In genomic region chr5:141479776-141480175, GRCh38 we compare ENCODE assay signal across 17 cellular contexts. TPM values are rescaled to one million over a fixed set of nuclear protein-coding genes. Genes with fewer than 3 reads are reported as not detected.
DNase-seq lines count a peak whose midpoint lies in the region; TF ChIP-seq lines count a peak whose summit lies in the region.
"Had no signal": no experiment of that assay in that cellular context is flagged by ENCODE, and none has a peak within 500 bp of the region (broad histone marks: within the 10 kb centered on the region; RNA-seq: fewer than 3 reads in every experiment).

No MANE protein-coding gene starts in this region.

- no peaks in the 10 kb centered on the region for H3K9me3 ChIP-seq in mesenchymal stem cell (ENCODE audit: control insufficient read depth, low read length)
- H3K9me3 ChIP-seq: breast epithelium, heart left ventricle, right lobe of liver, stomach had no signal

- peaks cover 23% of the 10 kb centered on the region for H3K4me1 Mint-ChIP-seq in activated CD4-positive, alpha-beta memory T cell treated with anti-CD3 and anti-CD28 coated beads, Interleukin-2, amount 10 ng/mL, durations not matched to agents 7 days and 5 days

- no peak overlapping the region for H3K23ac ChIP-seq in mesenchymal stem cell (ENCODE audit: low read length in 2 of 2)

- H3K4ac ChIP-seq in mesenchymal stem cell (ENCODE audit: low read depth in 1 of 2, low read length in 2 of 2), result no peak overlapping the region

- peak; percentile 2 for DNase-seq in GF-D8 (lab: John Stamatoyannopoulos, UW)
- DNase-seq in mesenchymal stem cell, result no peak
- no peak for DNase-seq in activated CD4-positive, alpha-beta memory T cell treated with anti-CD3 and anti-CD28 coated beads, Interleukin-2, amount 10 ng/mL, durations not matched to agents 7 days and 5 days
- DNase-seq in iPS-NIHi11 (ENCODE audit: low spot score), result no peak
- no peak for DNase-seq in DMS79 treated with DMSO at 0.1 percent for 48 hours (lab: John Stamatoyannopoulos, UW)
- DNase-seq: activated gamma-delta T cell treated with Interleukin-2 at 50 U/mL for 16 hours, heart left ventricle, left cardiac atrium, naive B cell, NCI-H187, NCI-H69, right lobe of liver, stomach had no signal

- H3K27me3 ChIP-seq in mesenchymal stem cell (ENCODE audit: control insufficient read depth in 1 of 2, insufficient read depth in 1 of 2, low read length in 2 of 2), result no peaks in the 10 kb centered on the region
- H3K27me3 ChIP-seq: breast epithelium had no signal

- no peak overlapping the region for H2BK120ac ChIP-seq in mesenchymal stem cell (ENCODE audit: low read depth, low read length)

- H3K9me3 Mint-ChIP-seq in activated CD4-positive, alpha-beta memory T cell treated with anti-CD3 and anti-CD28 coated beads, Interleukin-2, amount 10 ng/mL, durations not matched to agents 7 days and 5 days, result no peaks in the 10 kb centered on the region
- H3K9me3 Mint-ChIP-seq: IgD-negative memory B cell had no signal

- peaks cover 4% of the 10 kb centered on the region for H3K36me3 Mint-ChIP-seq in activated CD4-positive, alpha-beta memory T cell treated with anti-CD3 and anti-CD28 coated beads, Interleukin-2, amount 10 ng/mL, durations not matched to agents 7 days and 5 days (ENCODE audit: low read depth)
- H3K36me3 Mint-ChIP-seq: IgD-negative memory B cell, naive B cell had no signal

- H4K91ac ChIP-seq in mesenchymal stem cell (ENCODE audit: low read length), result no peak overlapping the region

- peaks cover 23 to 35% of the 10 kb centered on the region in 2 experiments for H3K36me3 ChIP-seq in mesenchymal stem cell (ENCODE audit: control insufficient read depth in 1 of 2, insufficient read depth in 2 of 2, low read depth in 1 of 2, low read length in 2 of 2)
- H3K36me3 ChIP-seq: breast epithelium, right lobe of liver, stomach had no signal

- H2BK12ac ChIP-seq in mesenchymal stem cell (ENCODE audit: low read length in 2 of 2), result no peak overlapping the region

- TF ChIP-seq POLR2A in Raji (IDR thresholded peaks at IDR 0.05; ENCODE audit: insufficient read depth, low read depth, low read length), result peak; percentile 50; the same call in 1 of the 2 replicates

- no peak overlapping the region for H2AFZ ChIP-seq in mesenchymal stem cell (ENCODE audit: low read depth, low read length)

- no peak overlapping the region for H2BK5ac ChIP-seq in mesenchymal stem cell (ENCODE audit: low read depth, low read length, poor library complexity, severe bottlenecking)

- H3K4me1 ChIP-seq in mesenchymal stem cell (ENCODE audit: control insufficient read depth, insufficient read depth, low read depth, low read length), result peaks cover 21% of the 10 kb centered on the region

- H3K27ac Mint-ChIP-seq in activated CD4-positive, alpha-beta memory T cell treated with anti-CD3 and anti-CD28 coated beads, Interleukin-2, amount 10 ng/mL, durations not matched to agents 7 days and 5 days, result no peak overlapping the region
- H3K27ac Mint-ChIP-seq: IgD-negative memory B cell, naive B cell had no signal

- H3K4me2 ChIP-seq in mesenchymal stem cell (ENCODE audit: low read length, poor library complexity, severe bottlenecking), result no peak overlapping the region

- no peak overlapping the region for H3K4me3 Mint-ChIP-seq in activated CD4-positive, alpha-beta memory T cell treated with anti-CD3 and anti-CD28 coated beads, Interleukin-2, amount 10 ng/mL, durations not matched to agents 7 days and 5 days
- H3K4me3 Mint-ChIP-seq: IgD-negative memory B cell had no signal

- H3K9ac ChIP-seq in mesenchymal stem cell (ENCODE audit: low read length), result peak overlapping the region; percentile 93

- POLR2A ChIA-PET in activated CD4-positive, alpha-beta memory T cell treated with anti-CD3 and anti-CD28 coated beads, Interleukin-2, amount 10 ng/mL, durations not matched to agents 7 days and 5 days (lab: Charles Lee), result no interaction called here

- no peak overlapping the region for H3K18ac ChIP-seq in mesenchymal stem cell (ENCODE audit: low read depth in 1 of 2, low read length in 2 of 2)

- H3K14ac ChIP-seq in mesenchymal stem cell (ENCODE audit: low read length in 2 of 2), result no peak overlapping the region

- no peak overlapping the region for H4K8ac ChIP-seq in mesenchymal stem cell (ENCODE audit: low read length)

- peak overlapping the region in 1 of 2 experiments; percentile 88 for H3K4me3 ChIP-seq in mesenchymal stem cell (ENCODE audit: insufficient read depth in 1 of 2, low read depth in 1 of 2, low read length in 2 of 2)
- H3K4me3 ChIP-seq: right lobe of liver had no signal

- H3K27ac ChIP-seq in mesenchymal stem cell (ENCODE audit: low read length, poor library complexity, severe bottlenecking), result no peak overlapping the region
- H3K27ac ChIP-seq: breast epithelium, heart left ventricle, right lobe of liver, stomach had no signal

- peaks cover 24% of the 10 kb centered on the region for H3K79me1 ChIP-seq in mesenchymal stem cell (replicated peaks; ENCODE audit: low read length, poor library complexity, severe bottlenecking)

- no peak overlapping the region for H2AK5ac ChIP-seq in mesenchymal stem cell (ENCODE audit: low read length, severe bottlenecking)

- CTCF ChIA-PET in activated CD4-positive, alpha-beta memory T cell treated with anti-CD3 and anti-CD28 coated beads, Interleukin-2, amount 10 ng/mL, durations not matched to agents 7 days and 5 days (lab: Charles Lee), result interaction anchor here (1.2 kb wide), 1 partner anchor 59 kb away, joined by 3 read pairs; the partner anchor contains the start of gene PCDHGA11

- no peak overlapping the region for H2BK15ac ChIP-seq in mesenchymal stem cell (ENCODE audit: low read depth, poor library complexity, severe bottlenecking)

- H3K27me3 Mint-ChIP-seq in activated CD4-positive, alpha-beta memory T cell treated with anti-CD3 and anti-CD28 coated beads, Interleukin-2, amount 10 ng/mL, durations not matched to agents 7 days and 5 days, result peaks cover 83% of the 10 kb centered on the region

RNA-seq across cellular contexts. Expression of gene PCDHGC3, which starts 4.0 kb away (rescaled TPM):
- 115 TPM for polyA plus RNA-seq in mesenchymal stem cell (2013, experiment 1 of 2)
- polyA plus RNA-seq in mesenchymal stem cell (2013, experiment 2 of 2), result 114 TPM
- not detected for total RNA-seq in activated CD4-positive, alpha-beta memory T cell treated with anti-CD3 and anti-CD28 coated beads, Interleukin-2, amount 10 ng/mL, durations not matched to agents 7 days and 5 days

RNA-seq across cellular contexts. Expression of gene PCDHGC4, which starts 5.1 kb away (rescaled TPM):
- polyA plus RNA-seq in mesenchymal stem cell (2013, experiment 1 of 2), result 0.19 TPM
- 0.15 TPM for polyA plus RNA-seq in mesenchymal stem cell (2013, experiment 2 of 2)
- total RNA-seq in activated CD4-positive, alpha-beta memory T cell treated with anti-CD3 and anti-CD28 coated beads, Interleukin-2, amount 10 ng/mL, durations not matched to agents 7 days and 5 days, result not detected
- total RNA-seq: activated CD8-positive, alpha-beta memory T cell treated with anti-CD3 and anti-CD28 coated beads for 36 hours had no signal
- polyA plus RNA-seq: IgD-negative memory B cell, stomach had no signal

RNA-seq across cellular contexts. Expression of gene PCDHGC5, which starts 9.1 kb away (rescaled TPM):
- 0.26 TPM for polyA plus RNA-seq in mesenchymal stem cell (2013, experiment 1 of 2)
- 0.27 TPM for polyA plus RNA-seq in mesenchymal stem cell (2013, experiment 2 of 2)
- total RNA-seq in activated CD4-positive, alpha-beta memory T cell treated with anti-CD3 and anti-CD28 coated beads, Interleukin-2, amount 10 ng/mL, durations not matched to agents 7 days and 5 days, result not detected
- total RNA-seq: activated CD8-positive, alpha-beta memory T cell treated with anti-CD3 and anti-CD28 coated beads for 36 hours had no signal
- polyA plus RNA-seq: IgD-negative memory B cell had no signal

RNA-seq across cellular contexts. Expression of gene PCDHGA12, which starts 49.5 kb away (rescaled TPM):
- 0.03 TPM for polyA plus RNA-seq in mesenchymal stem cell (2013, experiment 1 of 2)
- polyA plus RNA-seq in mesenchymal stem cell (2013, experiment 2 of 2), result 0.04 TPM
- not detected for total RNA-seq in activated CD4-positive, alpha-beta memory T cell treated with anti-CD3 and anti-CD28 coated beads, Interleukin-2, amount 10 ng/mL, durations not matched to agents 7 days and 5 days

RNA-seq across cellular contexts. Expression of gene PCDHGA11, which starts 58.9 kb away (rescaled TPM):
- polyA plus RNA-seq in mesenchymal stem cell (2013, experiment 1 of 2), result 2.5 TPM
- 2.3 TPM for polyA plus RNA-seq in mesenchymal stem cell (2013, experiment 2 of 2)
- total RNA-seq in activated CD4-positive, alpha-beta memory T cell treated with anti-CD3 and anti-CD28 coated beads, Interleukin-2, amount 10 ng/mL, durations not matched to agents 7 days and 5 days, result not detected
- total RNA-seq: activated CD8-positive, alpha-beta memory T cell treated with anti-CD3 and anti-CD28 coated beads for 36 hours had no signal
